15 cellular contexts compared by ENCODE assay signal in genomic region chr16:74892574-74893461, GRCh38.
DNase-seq lines count a peak whose midpoint lies in the region; ATAC-seq and TF ChIP-seq lines count a peak whose summit lies in the region.
"Had no signal": no experiment of that assay in that cellular context is flagged by ENCODE, and none has a peak within 500 bp of the region (broad histone marks: within the 10 kb centered on the region; RNA-seq: fewer than 3 reads in every experiment).

No MANE protein-coding gene starts in this region.

- no peaks in the 10 kb centered on the region for H3K27me3 ChIP-seq in body of pancreas
- H3K27me3 ChIP-seq in mesenchymal stem cell (ENCODE audit: control insufficient read depth in 1 of 2, insufficient read depth in 1 of 2, low read length in 2 of 2) = no peaks in the 10 kb centered on the region
- H3K27me3 ChIP-seq: BLaER1 had no signal

- H4K91ac ChIP-seq in mesenchymal stem cell (ENCODE audit: low read length) = no peak overlapping the region

- H3K4ac ChIP-seq in mesenchymal stem cell (ENCODE audit: low read depth in 1 of 2, low read length in 2 of 2) = no peak overlapping the region

- no peaks in the 10 kb centered on the region for H3K4me1 ChIP-seq in body of pancreas
- H3K4me1 ChIP-seq in mesenchymal stem cell (ENCODE audit: control insufficient read depth, insufficient read depth, low read depth, low read length) = peaks cover 2% of the 10 kb centered on the region

- H2BK12ac ChIP-seq in mesenchymal stem cell (ENCODE audit: low read length in 2 of 2) = no peak overlapping the region

- H3K79me1 ChIP-seq in mesenchymal stem cell (replicated peaks; ENCODE audit: low read length, poor library complexity, severe bottlenecking) = peaks cover 3% of the 10 kb centered on the region

- peaks cover 2 to 13% of the 10 kb centered on the region in 2 donors for H3K36me3 ChIP-seq in body of pancreas (replicated peaks in 1 of 2; ENCODE audit: insufficient read depth in 1 of 2, low read depth in 2 of 2)
- peaks cover 14 to 52% of the 10 kb centered on the region in 2 experiments for H3K36me3 ChIP-seq in mesenchymal stem cell (ENCODE audit: control insufficient read depth in 1 of 2, insufficient read depth in 2 of 2, low read depth in 1 of 2, low read length in 2 of 2)

- H4K8ac ChIP-seq in mesenchymal stem cell (ENCODE audit: low read length) = no peak overlapping the region

- no peak overlapping the region for H3K9ac ChIP-seq in mesenchymal stem cell (ENCODE audit: low read length)
- H3K9ac ChIP-seq: BLaER1, SK-N-SH had no signal

- H3K18ac ChIP-seq in mesenchymal stem cell (ENCODE audit: low read depth in 1 of 2, low read length in 2 of 2) = no peak overlapping the region

- TF ChIP-seq POLR2A in body of pancreas (IDR thresholded peaks at IDR 0.05) = no peak

- no peak overlapping the region for H2BK120ac ChIP-seq in mesenchymal stem cell (ENCODE audit: low read depth, low read length)

- H3K27ac ChIP-seq in body of pancreas (no peak overlapping the region), mesenchymal stem cell (ENCODE audit: low read length, poor library complexity, severe bottlenecking) (no peak overlapping the region)
- H3K27ac ChIP-seq: BLaER1, skin epidermis, VCaP had no signal

- ATAC-seq in GM18858 (IDR thresholded peaks at IDR 0.05; ENCODE audit: unreplicated experiment) (peak; percentile 88), GM21381 (IDR thresholded peaks at IDR 0.05; ENCODE audit: unreplicated experiment) (peak; percentile 94), HG02973 (IDR thresholded peaks at IDR 0.05; ENCODE audit: unreplicated experiment) (peak; percentile 97), body of pancreas (no peak)

- no peak overlapping the region for H2AK5ac ChIP-seq in mesenchymal stem cell (ENCODE audit: low read length, severe bottlenecking)

- intact Hi-C loops in body of pancreas (cut with DNase I) = no loop called here

- H3K14ac ChIP-seq in mesenchymal stem cell (ENCODE audit: low read length in 2 of 2) = no peak overlapping the region

- H2BK5ac ChIP-seq in mesenchymal stem cell (ENCODE audit: low read depth, low read length, poor library complexity, severe bottlenecking) = no peak overlapping the region

- WGBS in body of pancreas, 2 donors = 76 to 91% methylated on average over 8 of the region's 8 CpGs
- WGBS in mesenchymal stem cell = 96% methylated on average over 7 of the region's 8 CpGs

- H3K23ac ChIP-seq in mesenchymal stem cell (ENCODE audit: low read length in 2 of 2) = no peak overlapping the region

- no peak overlapping the region for H3K4me2 ChIP-seq in mesenchymal stem cell (ENCODE audit: low read length, poor library complexity, severe bottlenecking)
- H3K4me2 ChIP-seq: BLaER1, SK-N-SH had no signal

- H2AFZ ChIP-seq in mesenchymal stem cell (ENCODE audit: low read depth, low read length) = no peak overlapping the region

- no peaks in the 10 kb centered on the region for H3K9me3 ChIP-seq in body of pancreas
- H3K9me3 ChIP-seq in mesenchymal stem cell (ENCODE audit: control insufficient read depth, low read length) = no peaks in the 10 kb centered on the region
- H3K9me3 ChIP-seq: BLaER1, SK-N-SH had no signal

- no peak overlapping the region for H2BK15ac ChIP-seq in mesenchymal stem cell (ENCODE audit: low read depth, poor library complexity, severe bottlenecking)

- DNase-seq in NAMALWA (ENCODE audit: low spot score) (peak; percentile 12), body of pancreas (no peak), DMS114 treated with DMSO at 0.1 percent for 48 hours (lab: John Stamatoyannopoulos, UW; ENCODE audit: unreplicated experiment) (no peak), mesenchymal stem cell (no peak)
- DNase-seq in activated CD4-positive, CD25-positive, alpha-beta regulatory T cell treated with anti-CD3 and anti-CD28 coated beads, Interleukin-2, amount 50 U/mL, for 72 hours = no peak
- DNase-seq: NCI-H2029, SK-N-SH, substantia nigra had no signal

- H3K4me3 ChIP-seq in body of pancreas = no peak overlapping the region
- H3K4me3 ChIP-seq in mesenchymal stem cell (ENCODE audit: insufficient read depth in 1 of 2, low read depth in 1 of 2, low read length in 2 of 2) = no peak overlapping the region
- H3K4me3 ChIP-seq: BLaER1, lung, skin epidermis had no signal

- no peak for TF ChIP-seq CTCF in body of pancreas (IDR thresholded peaks at IDR 0.05)
